Comparison of ENCODE assay signal across 8 cellular contexts in genomic region chr9:99056876-99057664, GRCh38. TPM values are rescaled to one million over a fixed set of nuclear protein-coding genes. Genes with fewer than 3 reads are reported as not detected.
A peak's percentile ranks its signal among the peaks of the same experiment; 100 is the strongest.
DNase-seq lines count a peak whose midpoint lies in the region; ATAC-seq, FAIRE-seq and TF ChIP-seq lines count a peak whose summit lies in the region.

No MANE protein-coding gene starts in this region.

- H3K9me2 ChIP-seq in MM.1S (replicated peaks; ENCODE audit: insufficient read depth, low read length): no peaks in the 10 kb centered on the region

- peaks cover 72 to 75% of the 10 kb centered on the region in 2 donors for H3K4me1 Mint-ChIP-seq in natural killer cell treated with Interleukin-12 subunit alpha and Interleukin-12 subunit beta and Interleukin-15 and Interleukin-18, amount 100 ng/mL, for 72 hours (ENCODE audit: low read depth in 2 of 2)

- peak; percentile 63 to 79 for ATAC-seq in natural killer cell treated with Interleukin-12 subunit alpha and Interleukin-12 subunit beta and Interleukin-15 and Interleukin-18, amount 100 ng/mL, for 72 hours
- no peak for ATAC-seq in HG02840 (IDR thresholded peaks at IDR 0.05; ENCODE audit: low FRiP score, unreplicated experiment)
- no peak for ATAC-seq in HG03159 (IDR thresholded peaks at IDR 0.05; ENCODE audit: unreplicated experiment)

- peak overlapping the region; percentile 93 to 95 for H3K27ac Mint-ChIP-seq in natural killer cell treated with Interleukin-12 subunit alpha and Interleukin-12 subunit beta and Interleukin-15 and Interleukin-18, amount 100 ng/mL, for 72 hours

- no peak overlapping the region for H3K4me3 ChIP-seq in MM.1S (ENCODE audit: low read length)

- H3K27me3 Mint-ChIP-seq in natural killer cell treated with Interleukin-12 subunit alpha and Interleukin-12 subunit beta and Interleukin-15 and Interleukin-18, amount 100 ng/mL, for 72 hours: no peaks in the 10 kb centered on the region

- H4K20me1 ChIP-seq in MM.1S (ENCODE audit: insufficient read depth, low read length): no peaks in the 10 kb centered on the region

- no peaks in the 10 kb centered on the region for H3K36me3 ChIP-seq in MM.1S (replicated peaks; ENCODE audit: insufficient read depth, low read length)

- DNase-seq in EL (peak; percentile 93), MM.1S (peak; percentile 32), astrocyte of the hippocampus (ENCODE audit: low read depth, low spot score) (peak; percentile 70), GM12892 (ENCODE audit: insufficient read length) (no peak)
- peak; percentile 81 for DNase-seq in natural killer cell treated with Interleukin-12 subunit alpha and Interleukin-12 subunit beta and Interleukin-15 and Interleukin-18, amount 100 ng/mL, for 72 hours (ENCODE audit: low spot score)
- no peak for DNase-seq in effector CD4-positive, alpha-beta T cell

- H3K27ac ChIP-seq in MM.1S (ENCODE audit: low read length): no peak overlapping the region

- H3K9me3 ChIP-seq in MM.1S (replicated peaks; ENCODE audit: insufficient read depth, low read length): no peaks in the 10 kb centered on the region

- H3K4me3 Mint-ChIP-seq in natural killer cell treated with Interleukin-12 subunit alpha and Interleukin-12 subunit beta and Interleukin-15 and Interleukin-18, amount 100 ng/mL, for 72 hours: peak overlapping the region; percentile 96

- TF ChIP-seq POLR2A in GM12892 (IDR thresholded peaks at IDR 0.05; ENCODE audit: low read depth, low read length): no peak

- no peaks in the 10 kb centered on the region for H3K27me3 ChIP-seq in MM.1S (replicated peaks; ENCODE audit: insufficient read depth, low read length)

- peak overlapping the region; percentile 23; the same call in 1 of the 2 replicates for H3K4me2 ChIP-seq in MM.1S (ENCODE audit: low read depth, low read length)

- H3K36me3 Mint-ChIP-seq in natural killer cell treated with Interleukin-12 subunit alpha and Interleukin-12 subunit beta and Interleukin-15 and Interleukin-18, amount 100 ng/mL, for 72 hours: peaks cover 5% of the 10 kb centered on the region

- peaks cover 50% of the 10 kb centered on the region for H3K4me1 ChIP-seq in MM.1S (ENCODE audit: low read length)

- no peak for FAIRE-seq in GM12892 (lab: Jason Lieb, UNC)

- no peak overlapping the region for H3K9ac ChIP-seq in MM.1S (ENCODE audit: low read length)

- H3K79me2 ChIP-seq in MM.1S (ENCODE audit: low read length): no peaks in the 10 kb centered on the region

- H3F3A ChIP-seq in MM.1S (ENCODE audit: insufficient read depth, low read length): peaks cover 8% of the 10 kb centered on the region; the same call in 1 of the 2 replicates

- no peak for TF ChIP-seq CTCF in MM.1S (IDR thresholded peaks at IDR 0.05; ENCODE audit: low read length)

- H3K9me3 Mint-ChIP-seq in natural killer cell treated with Interleukin-12 subunit alpha and Interleukin-12 subunit beta and Interleukin-15 and Interleukin-18, amount 100 ng/mL, for 72 hours: peaks cover 4% of the 10 kb centered on the region

- H2AFZ ChIP-seq in MM.1S (ENCODE audit: low read length): no peak overlapping the region

RNA-seq across cellular contexts. Expression of gene TGFBR1, which starts 47.8 kb away (rescaled TPM):
- total RNA-seq in natural killer cell treated with Interleukin-12 subunit alpha and Interleukin-12 subunit beta and Interleukin-15 and Interleukin-18, amount 100 ng/mL, for 72 hours: 100 to 1,000 TPM in 1 of 2 donors, 10 to 100 TPM in 1; 62.7 to 105 TPM
- 15.0 TPM for polyA plus RNA-seq in GM12892 (2012; ENCODE audit: missing spikeins)

Comparison
In these comparisons a context has a peak if more than half of its experiments do, and no peak if none do; other contexts are left out.
1. DNase-seq: peak in EL (single experiment), MM.1S (single experiment), astrocyte of the hippocampus (single experiment) and natural killer cell treated with Interleukin-12 subunit alpha and Interleukin-12 subunit beta and Interleukin-15 and Interleukin-18, amount 100 ng/mL, for 72 hours (single experiment); none in effector CD4-positive, alpha-beta T cell (single experiment) and GM12892 (single experiment).
2. ATAC-seq: peak in natural killer cell treated with Interleukin-12 subunit alpha and Interleukin-12 subunit beta and Interleukin-15 and Interleukin-18, amount 100 ng/mL, for 72 hours (2 of 2); none in HG02840 (single experiment) and HG03159 (single experiment).